In genomic region chr9:92781902-92782301, GRCh38 we compare ENCODE assay signal across 22 cellular contexts. TPM values are rescaled to one million over a fixed set of nuclear protein-coding genes. Genes with fewer than 3 reads are reported as not detected.
A peak's percentile ranks its signal among the peaks of the same experiment; 100 is the strongest.
DNase-seq lines count a peak whose midpoint lies in the region; ATAC-seq and TF ChIP-seq lines count a peak whose summit lies in the region.
"Had no signal": no experiment of that assay in that cellular context is flagged by ENCODE, and none has a peak within 500 bp of the region (broad histone marks: within the 10 kb centered on the region; RNA-seq: fewer than 3 reads in every experiment).

No MANE protein-coding gene starts in this region.

- H3K36me3 ChIP-seq in smooth muscle cell (ENCODE audit: low read depth) (no peaks in the 10 kb centered on the region), upper lobe of left lung (no peaks in the 10 kb centered on the region)
- H3K36me3 ChIP-seq: colonic mucosa, SJSA1 had no signal

- CTCF ChIA-PET in activated CD4-positive, alpha-beta T cell treated with anti-CD3 and anti-CD28 coated beads for 36 hours (lab: Charles Lee), result no interaction called here

- H3K79me2 ChIP-seq in smooth muscle cell (ENCODE audit: low read depth), result no peaks in the 10 kb centered on the region
- H3K79me2 ChIP-seq: parathyroid adenoma had no signal

- TF ChIP-seq EP300 in upper lobe of left lung (IDR thresholded peaks at IDR 0.05), result no peak

- no peak for TF ChIP-seq CTCF in smooth muscle cell (IDR thresholded peaks at IDR 0.05; ENCODE audit: borderline replicate concordance, insufficient read depth, poor library complexity, severe bottlenecking)
- no peak for TF ChIP-seq CTCF in upper lobe of left lung (IDR thresholded peaks at IDR 0.05)

- peaks cover 5% of the 10 kb centered on the region for H3K9me3 Mint-ChIP-seq in activated CD4-positive, alpha-beta T cell treated with anti-CD3 and anti-CD28 coated beads for 36 hours (ENCODE audit: low read depth)
- no peaks in the 10 kb centered on the region for H3K9me3 Mint-ChIP-seq in activated CD4-positive, alpha-beta T cell treated with anti-CD3 and anti-CD28 coated beads, Interleukin-2, amount 10 ng/mL, durations not matched to agents 24 days and 14 days

- no peak overlapping the region for H2AFZ ChIP-seq in smooth muscle cell (ENCODE audit: low read depth)
- H2AFZ ChIP-seq: parathyroid adenoma had no signal

- H4K20me1 ChIP-seq in smooth muscle cell (ENCODE audit: low read depth), result no peaks in the 10 kb centered on the region

- H3K27me3 ChIP-seq in smooth muscle cell (ENCODE audit: low read depth) (no peaks in the 10 kb centered on the region), upper lobe of left lung (no peaks in the 10 kb centered on the region)
- H3K27me3 ChIP-seq: body of pancreas, colonic mucosa, SJSA1 had no signal

- H3K4me1 Mint-ChIP-seq in activated CD4-positive, alpha-beta T cell treated with anti-CD3 and anti-CD28 coated beads for 36 hours, result peaks cover 5% of the 10 kb centered on the region
- H3K4me1 Mint-ChIP-seq in activated CD4-positive, alpha-beta T cell treated with anti-CD3 and anti-CD28 coated beads, Interleukin-2, amount 10 ng/mL, durations not matched to agents 24 days and 14 days, result no peaks in the 10 kb centered on the region
- H3K4me1 Mint-ChIP-seq: activated B cell treated with CpG ODN at 0.5 μM for 24 hours; activated naive CD8-positive, alpha-beta T cell treated with anti-CD3 and anti-CD28 coated beads, Interleukin-2, amount 10 ng/mL, durations not matched to agents 7 days and 5 days; naive B cell had no signal

- H3K4me2 ChIP-seq in smooth muscle cell, result no peak overlapping the region

- intact Hi-C loops in activated CD4-positive, alpha-beta T cell treated with anti-CD3 and anti-CD28 coated beads for 36 hours (cut with DNase I, micrococcal nuclease), result no loop called here
- intact Hi-C loops in activated CD4-positive, alpha-beta T cell treated with anti-CD3 and anti-CD28 coated beads, Interleukin-2, amount 10 ng/mL, durations not matched to agents 24 days and 14 days (cut with micrococcal nuclease), result no loop called here

- H3F3A ChIP-seq in smooth muscle cell (ENCODE audit: low read depth), result no peaks in the 10 kb centered on the region

- H3K27me3 Mint-ChIP-seq in activated CD4-positive, alpha-beta T cell treated with anti-CD3 and anti-CD28 coated beads for 36 hours, result no peaks in the 10 kb centered on the region
- H3K27me3 Mint-ChIP-seq in activated CD4-positive, alpha-beta T cell treated with anti-CD3 and anti-CD28 coated beads, Interleukin-2, amount 10 ng/mL, durations not matched to agents 24 days and 14 days, result peaks cover 10% of the 10 kb centered on the region
- H3K27me3 Mint-ChIP-seq: activated B cell treated with CpG ODN at 0.5 μM for 24 hours had no signal

- H3K36me3 Mint-ChIP-seq in activated CD4-positive, alpha-beta T cell treated with anti-CD3 and anti-CD28 coated beads for 36 hours (ENCODE audit: low read depth), result no peaks in the 10 kb centered on the region
- no peaks in the 10 kb centered on the region for H3K36me3 Mint-ChIP-seq in activated CD4-positive, alpha-beta T cell treated with anti-CD3 and anti-CD28 coated beads, Interleukin-2, amount 10 ng/mL, durations not matched to agents 24 days and 14 days (ENCODE audit: low read depth)
- H3K36me3 Mint-ChIP-seq: activated naive CD8-positive, alpha-beta T cell treated with anti-CD3 and anti-CD28 coated beads, Interleukin-2, amount 10 ng/mL, durations not matched to agents 7 days and 5 days had no signal

- no peak overlapping the region for H3K4me3 ChIP-seq in smooth muscle cell
- H3K4me3 ChIP-seq in upper lobe of left lung, result no peak overlapping the region
- H3K4me3 ChIP-seq: body of pancreas, colonic mucosa, SJSA1 had no signal

- no peak for TF ChIP-seq POLR2A in upper lobe of left lung (IDR thresholded peaks at IDR 0.05)

- H3K9me3 ChIP-seq in smooth muscle cell (replicated peaks; ENCODE audit: low read depth) (no peaks in the 10 kb centered on the region), upper lobe of left lung (peaks cover 0 to 6% (median 0%) of the 10 kb centered on the region in 4 donors)
- H3K9me3 ChIP-seq: body of pancreas, colonic mucosa had no signal

- peak; percentile 74 for ATAC-seq in activated CD4-positive, alpha-beta T cell treated with anti-CD3 and anti-CD28 coated beads for 36 hours
- ATAC-seq in GM21528 (IDR thresholded peaks at IDR 0.05; ENCODE audit: low FRiP score, unreplicated experiment) (no peak), upper lobe of left lung (ENCODE audit: low FRiP score in 2 of 2) (no peak)
- ATAC-seq: body of pancreas had no signal

- no peak overlapping the region for H3K4me3 Mint-ChIP-seq in activated CD4-positive, alpha-beta T cell treated with anti-CD3 and anti-CD28 coated beads for 36 hours
- no peak overlapping the region for H3K4me3 Mint-ChIP-seq in activated CD4-positive, alpha-beta T cell treated with anti-CD3 and anti-CD28 coated beads, Interleukin-2, amount 10 ng/mL, durations not matched to agents 24 days and 14 days
- H3K4me3 Mint-ChIP-seq: activated B cell treated with CpG ODN at 0.5 μM for 24 hours; activated naive CD8-positive, alpha-beta T cell treated with anti-CD3 and anti-CD28 coated beads, Interleukin-2, amount 10 ng/mL, durations not matched to agents 7 days and 5 days; activated T-cell treated with anti-CD3 and anti-CD28 coated beads, Interleukin-2, amount 50 U/mL, for 72 hours; naive B cell had no signal

- H3K27ac ChIP-seq in cingulate gyrus (ENCODE audit: low read depth, low read length) (peak overlapping the region; percentile 32), smooth muscle cell (ENCODE audit: low read depth) (peak overlapping the region; percentile 49), upper lobe of left lung (no peak overlapping the region)
- H3K27ac ChIP-seq: body of pancreas, C4-2B, colonic mucosa, parathyroid adenoma, SJSA1 had no signal

- no peak overlapping the region for H3K9ac ChIP-seq in smooth muscle cell (ENCODE audit: low read depth)
- H3K9ac ChIP-seq: parathyroid adenoma had no signal

- no peak overlapping the region for H3K27ac Mint-ChIP-seq in activated CD4-positive, alpha-beta T cell treated with anti-CD3 and anti-CD28 coated beads for 36 hours
- no peak overlapping the region for H3K27ac Mint-ChIP-seq in activated CD4-positive, alpha-beta T cell treated with anti-CD3 and anti-CD28 coated beads, Interleukin-2, amount 10 ng/mL, durations not matched to agents 24 days and 14 days
- H3K27ac Mint-ChIP-seq: activated B cell treated with CpG ODN at 0.5 μM for 24 hours; activated naive CD8-positive, alpha-beta T cell treated with anti-CD3 and anti-CD28 coated beads, Interleukin-2, amount 10 ng/mL, durations not matched to agents 7 days and 5 days; activated T-cell treated with anti-CD3 and anti-CD28 coated beads, Interleukin-2, amount 50 U/mL, for 72 hours had no signal

- H3K4me1 ChIP-seq in smooth muscle cell (ENCODE audit: low read depth) (no peaks in the 10 kb centered on the region), upper lobe of left lung (no peaks in the 10 kb centered on the region)
- H3K4me1 ChIP-seq: body of pancreas, colonic mucosa, parathyroid adenoma, SJSA1 had no signal

- 91% methylated on average over 2 of the region's 2 CpGs for WGBS in smooth muscle cell (ENCODE audit: low lambda C conversion rate)
- WGBS in upper lobe of left lung, 2 donors, result 87 to 93% methylated on average over 2 of the region's 2 CpGs

- no peak for DNase-seq in activated CD4-positive, alpha-beta T cell treated with anti-CD3 and anti-CD28 coated beads for 36 hours
- no peak for DNase-seq in activated CD4-positive, alpha-beta T cell treated with anti-CD3 and anti-CD28 coated beads, Interleukin-2, amount 10 ng/mL, durations not matched to agents 24 days and 14 days
- DNase-seq in NCI-H524 (lab: John Stamatoyannopoulos, UW) (peak; percentile 73 to 89), smooth muscle cell (lab: John Stamatoyannopoulos, UW; ENCODE audit: unreplicated experiment) (no peak), occipital lobe (lab: John Stamatoyannopoulos, UW) (no peak), upper lobe of left lung (no peak)
- DNase-seq: activated B cell treated with CpG ODN at 0.5 μM for 24 hours; activated naive CD8-positive, alpha-beta T cell treated with anti-CD3 and anti-CD28 coated beads, Interleukin-2, amount 10 ng/mL, durations not matched to agents 7 days and 5 days; activated T-cell treated with anti-CD3 and anti-CD28 coated beads, Interleukin-2, amount 50 U/mL, for 72 hours; body of pancreas; colonic mucosa; DMS53; foreskin melanocyte; H7; islet precursor cell; naive B cell; NCI-H1417 treated with DMSO at 0.1 percent for 48 hours had no signal

- POLR2A ChIA-PET in activated CD4-positive, alpha-beta T cell treated with anti-CD3 and anti-CD28 coated beads for 36 hours (lab: Charles Lee), result no interaction called here

RNA-seq across cellular contexts. Expression of gene BICD2, which starts 17.3 kb away (rescaled TPM):
- total RNA-seq in activated CD4-positive, alpha-beta T cell treated with anti-CD3 and anti-CD28 coated beads for 36 hours, result 10 to 100 TPM; 13.3 to 14.2 TPM
- total RNA-seq in activated CD4-positive, alpha-beta T cell treated with anti-CD3 and anti-CD28 coated beads, Interleukin-2, amount 10 ng/mL, durations not matched to agents 24 days and 14 days, result 25.8 and 26.2 TPM in 2 replicates
- 29.1 and 32.2 TPM in 2 replicates for total RNA-seq in smooth muscle cell
- 27.5 and 28.1 TPM in 2 replicates for polyA plus RNA-seq in smooth muscle cell
- 31.4 TPM for total RNA-seq in occipital lobe
- 10 to 100 TPM; 33.8 to 50.1 (median 45.1) TPM for total RNA-seq in upper lobe of left lung

Comparison
In these comparisons a context has a peak if more than half of its experiments do, and no peak if none do; other contexts are left out.
1. DNase-seq: peak in NCI-H524 (2 of 2); none in activated CD4-positive, alpha-beta T cell treated with anti-CD3 and anti-CD28 coated beads for 36 hours (single experiment), activated CD4-positive, alpha-beta T cell treated with anti-CD3 and anti-CD28 coated beads, Interleukin-2, amount 10 ng/mL, durations not matched to agents 24 days and 14 days (single experiment), smooth muscle cell (single experiment), occipital lobe (single experiment) and upper lobe of left lung (0 of 2).
2. H3K27ac ChIP-seq: peak in cingulate gyrus (single experiment) and smooth muscle cell (single experiment); none in upper lobe of left lung (0 of 4).